In the genomic region with DNA sequence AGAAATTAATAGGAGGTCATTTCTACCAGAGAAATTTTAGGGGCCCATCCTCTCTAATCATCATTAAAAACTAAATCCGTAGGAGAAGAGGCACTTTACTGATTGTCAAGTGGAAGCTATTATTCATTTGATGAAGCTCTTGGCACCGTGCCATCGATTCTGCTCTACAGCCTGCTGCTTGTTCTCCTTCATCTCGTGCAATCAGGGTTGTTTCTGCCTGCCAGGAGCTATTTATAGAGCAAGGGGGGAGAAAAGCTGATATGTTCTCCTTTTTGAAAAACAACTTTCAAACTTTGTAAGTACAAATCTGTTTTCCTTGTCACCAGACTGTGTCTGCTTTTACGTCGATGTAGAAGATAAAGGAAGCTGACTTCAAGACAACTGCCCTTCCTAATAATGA, we compare ENCODE assay signal across 9 cellular contexts.
DNase-seq lines count a peak whose midpoint lies in the region; ATAC-seq and TF ChIP-seq lines count a peak whose summit lies in the region.
"Had no signal": no experiment of that assay in that cellular context is flagged by ENCODE, and none has a peak within 500 bp of the region (broad histone marks: within the 10 kb centered on the region; RNA-seq: fewer than 3 reads in every experiment).

No MANE protein-coding gene starts in this region.

- no peaks in the 10 kb centered on the region for H3K36me3 ChIP-seq in SK-N-MC (ENCODE audit: insufficient read depth, low read length)
- H3K36me3 ChIP-seq in upper lobe of right lung, result no peaks in the 10 kb centered on the region

- peak; percentile 12 for DNase-seq in EH (ENCODE audit: low read depth)
- DNase-seq in NCI-H1436 treated with DMSO at 0.1 percent for 48 hours (lab: John Stamatoyannopoulos, UW), result peak; percentile 93
- peak; percentile 65 for DNase-seq in SK-N-MC (ENCODE audit: low read depth, low spot score)
- peak; percentile 28 for DNase-seq in omental fat pad (ENCODE audit: low spot score)
- no peak for DNase-seq in upper lobe of right lung
- DNase-seq: mesenchymal stem cell had no signal

- no peak for ATAC-seq in omental fat pad (ENCODE audit: low FRiP score)
- no peak for ATAC-seq in GM21381 (IDR thresholded peaks at IDR 0.05; ENCODE audit: unreplicated experiment)
- ATAC-seq in HG02885 (IDR thresholded peaks at IDR 0.05; ENCODE audit: poor library complexity, unreplicated experiment), result no peak
- no peak for ATAC-seq in upper lobe of right lung
- no peak for ATAC-seq in HG02884 (IDR thresholded peaks at IDR 0.05; ENCODE audit: unreplicated experiment)

- no peak overlapping the region for H3K9ac ChIP-seq in SK-N-MC (ENCODE audit: insufficient read length)

- H3K4me1 ChIP-seq in upper lobe of right lung, result no peaks in the 10 kb centered on the region

- intact Hi-C loops in upper lobe of right lung (cut with DNase I), result no loop called here

- H3K9me3 ChIP-seq in SK-N-MC (ENCODE audit: low read depth, low read length), result no peaks in the 10 kb centered on the region
- no peaks in the 10 kb centered on the region for H3K9me3 ChIP-seq in upper lobe of right lung

- no peak overlapping the region for H3K27ac ChIP-seq in SK-N-MC
- no peak overlapping the region for H3K27ac ChIP-seq in upper lobe of right lung

- no peaks in the 10 kb centered on the region for H3K27me3 ChIP-seq in upper lobe of right lung

- no peak for TF ChIP-seq CTCF in omental fat pad (IDR thresholded peaks at IDR 0.05)
- TF ChIP-seq CTCF in upper lobe of right lung (IDR thresholded peaks at IDR 0.05), result no peak

- peak overlapping the region; percentile 59 for H3K4me3 ChIP-seq in SK-N-MC
- no peak overlapping the region for H3K4me3 ChIP-seq in upper lobe of right lung
